Comparison of ENCODE assay signal across 24 cellular contexts in the genomic region with DNA sequence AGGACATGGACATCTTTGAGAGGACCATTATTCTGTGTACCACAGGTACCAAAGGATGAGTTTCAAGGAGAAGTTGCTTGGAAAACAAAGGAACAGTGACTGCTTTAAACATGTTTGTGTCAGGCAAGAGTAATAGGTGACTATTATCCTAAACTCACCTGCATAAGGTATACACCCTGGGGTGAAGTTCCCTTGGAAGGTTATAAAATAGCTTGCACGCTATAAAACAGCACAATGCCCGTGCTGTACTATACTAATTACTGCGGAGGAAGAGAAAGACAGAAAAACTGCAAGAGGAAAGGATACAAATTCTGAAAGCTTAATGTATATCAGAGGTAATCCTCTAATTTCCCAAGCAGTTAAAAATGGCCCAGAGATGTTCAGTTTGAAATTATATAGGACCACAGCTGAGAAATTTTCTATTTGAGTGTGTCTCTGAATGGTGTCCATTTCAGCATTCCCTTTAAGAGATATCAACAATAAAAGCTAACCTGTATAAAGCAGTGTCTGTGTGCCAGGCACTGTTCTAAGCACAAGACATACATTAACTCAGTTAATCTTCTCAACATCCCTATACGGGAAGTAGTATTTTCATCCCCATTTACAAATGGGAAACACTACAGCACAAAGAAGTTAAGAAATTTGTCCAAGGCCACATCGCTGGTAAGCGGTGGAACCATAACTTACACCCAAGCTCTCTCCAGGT.
"Had no signal": no experiment of that assay in that cellular context is flagged by ENCODE, and none has a peak within 500 bp of the region (broad histone marks: within the 10 kb centered on the region; RNA-seq: fewer than 3 reads in every experiment).

No MANE protein-coding gene starts in this region.

- H3K36me3 ChIP-seq: lower lobe of right lung, ovary, prostate gland, thyroid gland, uterus had no signal

- DNase-seq: head of caudate nucleus; hippocampal formation; kidney glomerular epithelial cell; left cardiac atrium; left lung; lower lobe of right lung; mammary epithelial cell; mesenchymal stem cell; naive thymus-derived CD4-positive, alpha-beta T cell; ovary; retina; right cardiac atrium; spleen; stimulated activated CD4-positive, alpha-beta T cell treated with anti-CD3 and anti-CD28 coated beads, Interleukin-4, amount 100 ng/mL, for 24 hours; stimulated activated naive CD4-positive, alpha-beta T cell; stimulated activated naive CD8-positive, alpha-beta T cell treated with anti-CD3 and anti-CD28 coated beads, Interleukin-15, amount 100 ng/mL, for 72 hours; substantia nigra; testis; thyroid gland; trophoblast cell; uterus had no signal

- H3K9me3 ChIP-seq: left lung, lower lobe of right lung, ovary, prostate gland, testis, thyroid gland, uterus had no signal

- H3K27me3 ChIP-seq: left lung, ovary, spleen, testis, thyroid gland, uterus had no signal

- H3K4me3 ChIP-seq: left lung, lower lobe of right lung, ovary, prostate gland, skin epidermis, spleen, testis, thyroid gland, uterus had no signal

- H3K27ac ChIP-seq: left lung, lower lobe of right lung, ovary, prostate gland, skin epidermis, spleen, testis, thyroid gland, uterus had no signal

- H3K4me1 ChIP-seq: left lung, lower lobe of right lung, prostate gland, spleen, testis, thyroid gland, uterus had no signal

- FAIRE-seq: keratinocyte had no signal
